Comparison of ENCODE assay signal across 14 cellular contexts in the genomic region with DNA sequence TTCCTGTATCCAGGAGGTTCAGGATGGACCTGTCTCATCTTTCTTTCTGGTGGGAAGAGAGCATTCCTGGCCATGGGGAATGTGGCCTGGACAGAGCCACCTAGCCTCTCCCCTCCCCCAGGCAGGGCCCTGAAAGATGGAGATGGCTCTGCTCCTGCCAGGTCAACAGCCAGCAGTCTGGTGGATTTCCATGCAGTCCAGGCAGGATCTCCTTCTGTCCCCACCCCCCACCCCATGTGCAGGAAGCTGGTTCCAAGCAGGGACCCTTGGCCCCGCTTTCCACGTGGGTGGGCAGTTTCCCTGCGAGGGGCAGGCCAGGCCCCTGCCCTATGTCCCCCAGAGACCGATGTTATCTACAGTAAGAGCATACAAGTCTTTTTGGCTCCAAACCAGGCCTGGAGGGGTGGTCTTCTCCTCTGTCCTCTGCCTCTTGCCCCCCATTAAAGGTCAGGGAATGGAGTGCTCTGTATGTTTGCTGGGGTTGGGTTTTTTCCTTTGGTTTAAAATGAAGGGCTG.
A peak's percentile ranks its signal among the peaks of the same experiment; 100 is the strongest.
DNase-seq lines count a peak whose midpoint lies in the region; ATAC-seq and TF ChIP-seq lines count a peak whose summit lies in the region.
"Had no signal": no experiment of that assay in that cellular context is flagged by ENCODE, and none has a peak within 500 bp of the region (broad histone marks: within the 10 kb centered on the region; RNA-seq: fewer than 3 reads in every experiment).

No MANE protein-coding gene starts in this region.

- DNase-seq in activated T-cell treated with anti-CD3 and anti-CD28 coated beads, Interleukin-2, amount 50 U/mL, for 24 hours, result no peak
- DNase-seq in activated T-cell treated with anti-CD3 and anti-CD28 coated beads, Interleukin-2, amount 50 U/mL, for 48 hours, result no peak
- DNase-seq in RWPE2 (ENCODE audit: low spot score), result no peak
- DNase-seq in testis, result no peak
- no peak for DNase-seq in activated CD8-positive, alpha-beta memory T cell treated with anti-CD3 and anti-CD28 coated beads, Interleukin-2, amount 10 ng/mL, durations not matched to agents 7 days and 5 days
- DNase-seq in NCI-H2107 treated with DMSO at 0.1 percent for 48 hours (lab: John Stamatoyannopoulos, UW; ENCODE audit: unreplicated experiment), result no peak
- DNase-seq in NCI-H748 (lab: John Stamatoyannopoulos, UW; ENCODE audit: unreplicated experiment), result no peak
- DNase-seq: ACHN; activated CD8-positive, alpha-beta memory T cell treated with anti-CD3 and anti-CD28 coated beads, Interleukin-2, amount 50 U/mL, for 4 hours; NCI-H1694 treated with DMSO at 0.1 percent for 48 hours; NK-92 treated with Interleukin-12 subunit alpha and Interleukin-12 subunit beta, amount 100 ng/mL, for 24 hours; stimulated activated CD4-positive, alpha-beta T cell treated with anti-CD3 and anti-CD28 coated beads, Interleukin-15, amount 100 ng/mL, for 24 hours had no signal

- H3K4me3 Mint-ChIP-seq in activated T-cell treated with anti-CD3 and anti-CD28 coated beads, Interleukin-2, amount 50 U/mL, for 24 hours, result no peak overlapping the region
- H3K4me3 Mint-ChIP-seq in activated CD8-positive, alpha-beta memory T cell treated with anti-CD3 and anti-CD28 coated beads, Interleukin-2, amount 10 ng/mL, durations not matched to agents 7 days and 5 days, result no peak overlapping the region

- TF ChIP-seq POLR2A in testis (IDR thresholded peaks at IDR 0.05), result no peak

- no peaks in the 10 kb centered on the region for H3K27me3 Mint-ChIP-seq in activated T-cell treated with anti-CD3 and anti-CD28 coated beads, Interleukin-2, amount 50 U/mL, for 24 hours
- no peaks in the 10 kb centered on the region for H3K27me3 Mint-ChIP-seq in activated CD8-positive, alpha-beta memory T cell treated with anti-CD3 and anti-CD28 coated beads, Interleukin-2, amount 10 ng/mL, durations not matched to agents 7 days and 5 days

- no peaks in the 10 kb centered on the region for H3K36me3 Mint-ChIP-seq in activated T-cell treated with anti-CD3 and anti-CD28 coated beads, Interleukin-2, amount 50 U/mL, for 24 hours (ENCODE audit: low read depth)
- H3K36me3 Mint-ChIP-seq in activated CD8-positive, alpha-beta memory T cell treated with anti-CD3 and anti-CD28 coated beads, Interleukin-2, amount 10 ng/mL, durations not matched to agents 7 days and 5 days, result peaks cover 2% of the 10 kb centered on the region

- no peaks in the 10 kb centered on the region for H3K9me3 Mint-ChIP-seq in activated T-cell treated with anti-CD3 and anti-CD28 coated beads, Interleukin-2, amount 50 U/mL, for 24 hours
- H3K9me3 Mint-ChIP-seq in activated CD8-positive, alpha-beta memory T cell treated with anti-CD3 and anti-CD28 coated beads, Interleukin-2, amount 10 ng/mL, durations not matched to agents 7 days and 5 days (ENCODE audit: low read depth), result no peaks in the 10 kb centered on the region

- no peak overlapping the region for H3K4me3 ChIP-seq in RWPE2 (ENCODE audit: severe bottlenecking)
- no peak overlapping the region for H3K4me3 ChIP-seq in iPS-20b (ENCODE audit: low read length)
- H3K4me3 ChIP-seq in testis, result no peak overlapping the region

- peak overlapping the region; percentile 79 for H3K27ac Mint-ChIP-seq in activated T-cell treated with anti-CD3 and anti-CD28 coated beads, Interleukin-2, amount 50 U/mL, for 24 hours
- H3K27ac Mint-ChIP-seq in activated CD8-positive, alpha-beta memory T cell treated with anti-CD3 and anti-CD28 coated beads, Interleukin-2, amount 10 ng/mL, durations not matched to agents 7 days and 5 days, result no peak overlapping the region

- WGBS in testis, 2 donors, result 40 to 50% methylated on average over 4 of the region's 4 CpGs

- TF ChIP-seq CTCF in RWPE2 (IDR thresholded peaks at IDR 0.05; ENCODE audit: poor library complexity, severe bottlenecking), result no peak
- no peak for TF ChIP-seq CTCF in testis (IDR thresholded peaks at IDR 0.05)

- H3K36me3 ChIP-seq in RWPE2 (ENCODE audit: low read depth) (peaks cover 13% of the 10 kb centered on the region), iPS-20b (ENCODE audit: insufficient read depth, low read depth, low read length) (no peaks in the 10 kb centered on the region), testis (ENCODE audit: low read depth, missing control alignments) (no peaks in the 10 kb centered on the region)

- intact Hi-C loops in testis (cut with DNase I; ENCODE audit: low total_unique reads), result no loop called here

- CTCF ChIA-PET in activated CD8-positive, alpha-beta memory T cell treated with anti-CD3 and anti-CD28 coated beads, Interleukin-2, amount 10 ng/mL, durations not matched to agents 7 days and 5 days (lab: Charles Lee), result interaction anchor here (0.6 to 2.3 kb wide), 8 partner anchors 10 to 60 kb away, joined by 3 to 14 read pairs (median 4); no protein-coding TSS in a partner anchor

- H3K27ac ChIP-seq in RWPE2 (ENCODE audit: poor library complexity, severe bottlenecking) (peak overlapping the region; percentile 5), iPS-20b (ENCODE audit: low read length) (no peak overlapping the region), testis (peak overlapping the region; percentile 68 to 82)
- H3K27ac ChIP-seq: neutrophil had no signal

- H3K4me1 Mint-ChIP-seq in activated T-cell treated with anti-CD3 and anti-CD28 coated beads, Interleukin-2, amount 50 U/mL, for 24 hours (ENCODE audit: low read depth), result peaks cover 94% of the 10 kb centered on the region
- peaks cover 80% of the 10 kb centered on the region for H3K4me1 Mint-ChIP-seq in activated CD8-positive, alpha-beta memory T cell treated with anti-CD3 and anti-CD28 coated beads, Interleukin-2, amount 10 ng/mL, durations not matched to agents 7 days and 5 days

- H3K4me1 ChIP-seq in RWPE2 (ENCODE audit: insufficient read depth, poor library complexity, severe bottlenecking) (peaks cover 16% of the 10 kb centered on the region), iPS-20b (ENCODE audit: insufficient read depth, low read length) (peaks cover 24% of the 10 kb centered on the region; the same call in 1 of the 2 replicates), testis (peaks cover 96% of the 10 kb centered on the region)

- H3K27me3 ChIP-seq in RWPE2 (ENCODE audit: insufficient read depth, poor library complexity, severe bottlenecking) (no peaks in the 10 kb centered on the region), iPS-20b (ENCODE audit: insufficient read depth, low read length) (no peaks in the 10 kb centered on the region), testis (no peaks in the 10 kb centered on the region)
- H3K27me3 ChIP-seq: neutrophil had no signal

- H3K9me3 ChIP-seq in RWPE2 (ENCODE audit: severe bottlenecking), result no peaks in the 10 kb centered on the region
- no peaks in the 10 kb centered on the region for H3K9me3 ChIP-seq in iPS-20b (ENCODE audit: insufficient read depth, low read depth, low read length)
- no peaks in the 10 kb centered on the region for H3K9me3 ChIP-seq in testis
- H3K9me3 ChIP-seq: neutrophil had no signal

- no peak for ATAC-seq in RWPE2 (ENCODE audit: low read depth)
- no peak for ATAC-seq in activated CD8-positive, alpha-beta memory T cell treated with anti-CD3 and anti-CD28 coated beads, Interleukin-2, amount 10 ng/mL, durations not matched to agents 7 days and 5 days

- H3K9ac ChIP-seq in iPS-20b (ENCODE audit: low read depth, low read length), result peak overlapping the region; percentile 29; the same call in 1 of the 2 replicates
